Comparison of ENCODE assay signal across 8 cellular contexts in the genomic region with DNA sequence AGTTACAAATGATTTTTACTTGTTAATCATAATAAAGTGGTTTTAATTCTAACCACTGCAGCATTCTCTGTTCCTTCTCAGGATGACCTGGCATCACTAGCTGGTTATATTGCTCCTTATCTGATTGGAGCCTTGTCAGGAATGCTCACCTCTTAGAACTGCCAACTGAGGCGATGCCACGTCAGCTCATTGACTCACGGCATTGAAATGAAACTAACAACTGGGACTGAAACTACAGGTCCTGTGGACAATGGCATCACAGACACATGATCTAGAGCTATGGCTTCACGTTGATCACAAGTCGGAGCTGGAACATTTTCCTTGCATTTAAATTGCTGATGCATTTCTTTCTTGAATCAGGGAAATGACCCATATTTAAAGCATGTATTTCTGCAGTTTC. TPM values are rescaled to one million over a fixed set of nuclear protein-coding genes. Genes with fewer than 3 reads are reported as not detected.
DNase-seq lines count a peak whose midpoint lies in the region; ATAC-seq and TF ChIP-seq lines count a peak whose summit lies in the region.
"Had no signal": no experiment of that assay in that cellular context is flagged by ENCODE, and none has a peak within 500 bp of the region (broad histone marks: within the 10 kb centered on the region; RNA-seq: fewer than 3 reads in every experiment).

No MANE protein-coding gene starts in this region.

- TF ChIP-seq CTCF in astrocyte of the cerebellum (IDR thresholded peaks at IDR 0.05; ENCODE audit: low read depth, low read length, missing control alignments) (no peak), lung (IDR thresholded peaks at IDR 0.05; ENCODE audit: control extremely low read depth, extremely low read depth) (no peak)

- no peak overlapping the region for H3K4me3 ChIP-seq in astrocyte of the cerebellum (ENCODE audit: low read depth, low read length)
- no peak overlapping the region for H3K4me3 ChIP-seq in lung
- no peak overlapping the region for H3K4me3 ChIP-seq in H7 (ENCODE audit: insufficient read depth, low read depth, low read length)
- H3K4me3 ChIP-seq: SK-N-MC had no signal

- H3K27me3 ChIP-seq in lung (ENCODE audit: control insufficient read depth, insufficient read depth) (no peaks in the 10 kb centered on the region), H7 (ENCODE audit: control insufficient read depth, insufficient read depth, low read length) (no peaks in the 10 kb centered on the region)

- in situ Hi-C loops in astrocyte of the cerebellum (cut with HindIII; ENCODE audit: low sequenced_read_pairs), result no loop called here

- ATAC-seq in GM19025 (IDR thresholded peaks at IDR 0.05; ENCODE audit: low read depth, unreplicated experiment), result peak; percentile 57
- ATAC-seq in HG03432 (IDR thresholded peaks at IDR 0.05; ENCODE audit: unreplicated experiment), result peak; percentile 76
- ATAC-seq in lung (ENCODE audit: insufficient read depth, low FRiP score), result peak; percentile 79
- ATAC-seq in GM21737 (IDR thresholded peaks at IDR 0.05; ENCODE audit: unreplicated experiment), result no peak

- 24 to 37% methylated on average over 5 of the region's 5 CpGs for WGBS in lung, 2 donors

- H3K27ac ChIP-seq in lung (ENCODE audit: low read depth in 1 of 2, low read length in 1 of 2), result no peak overlapping the region
- H3K27ac ChIP-seq: SK-N-MC had no signal

- no peaks in the 10 kb centered on the region for H3K9me3 ChIP-seq in lung (ENCODE audit: control insufficient read depth in 2 of 2, insufficient read depth in 1 of 2, low read length in 1 of 2)

- H3K4me1 ChIP-seq in lung (ENCODE audit: control insufficient read depth in 2 of 2, insufficient read depth in 2 of 2, low read length in 2 of 2), result peaks cover 0 to 2% of the 10 kb centered on the region in 2 donors

- DNase-seq in astrocyte of the cerebellum (ENCODE audit: low read depth) (peak; percentile 99), lung (ENCODE audit: low spot score) (peak; percentile 71), NCI-H2171 treated with DMSO at 0.1 percent for 48 hours (lab: John Stamatoyannopoulos, UW) (no peak), H7 (no peak)

- H3K36me3 ChIP-seq in lung (ENCODE audit: control insufficient read depth in 2 of 2, insufficient read depth in 2 of 2, low read length in 2 of 2) (no peaks in the 10 kb centered on the region), H7 (replicated peaks; ENCODE audit: control insufficient read depth, insufficient read depth, low read length) (no peaks in the 10 kb centered on the region)

RNA-seq across cellular contexts. Expression of gene MAP2, which starts 54.9 kb away (rescaled TPM):
- 10 to 100 TPM; 10.6 to 18.7 TPM for total RNA-seq in lung
- polyA plus RNA-seq in lung, result 1 to 10 TPM; 6.5 to 8.5 TPM
- 1.6 and 3.1 TPM in 2 replicates for total RNA-seq in H7 (2014; rRNA removed; shearing (Covaris generic))

Comparison
In these comparisons a context has a peak if more than half of its experiments do, and no peak if none do; other contexts are left out.
1. DNase-seq: peak in astrocyte of the cerebellum (single experiment) and lung (single experiment); none in NCI-H2171 treated with DMSO at 0.1 percent for 48 hours (single experiment) and H7 (single experiment).